Comparison of ENCODE assay signal across 8 cellular contexts in genomic region chr6:26537846-26538571, GRCh38. TPM values are rescaled to one million over a fixed set of nuclear protein-coding genes. Genes with fewer than 3 reads are reported as not detected.
DNase-seq lines count a peak whose midpoint lies in the region; ATAC-seq and TF ChIP-seq lines count a peak whose summit lies in the region.

Gene HMGN4, plus strand, starts transcription at chr6:26538366. Its CDS starts 6,841 bp downstream, at chr6:26545207.

- H3K27ac ChIP-seq in DOHH2 (ENCODE audit: low read depth, low read length) = peak within 1 kb of the TSS; percentile 85
- H3K27ac ChIP-seq in RWPE1 = peak within 1 kb of the TSS; percentile 96

- peak within 1 kb of the TSS; percentile 94 to 97 for H3K27ac Mint-ChIP-seq in natural killer cell treated with Interleukin-12 subunit alpha and Interleukin-12 subunit beta and Interleukin-15 and Interleukin-18, amount 100 ng/mL, for 72 hours
- H3K27ac Mint-ChIP-seq in stimulated activated naive CD8-positive, alpha-beta T cell treated with anti-CD3 and anti-CD28 coated beads, Interleukin-15, amount 100 ng/mL, for 72 hours = peak within 1 kb of the TSS; percentile 97 to 99

- H3K36me3 ChIP-seq in DOHH2 (ENCODE audit: control insufficient read depth, low read length) = peaks cover 33% of the 10 kb centered on the region

- no peaks in the 10 kb centered on the region for H3K27me3 ChIP-seq in DOHH2 (ENCODE audit: control insufficient read depth, low read length)

- peak within 1 kb of the TSS; percentile 92 for H3K4me3 Mint-ChIP-seq in natural killer cell treated with Interleukin-12 subunit alpha and Interleukin-12 subunit beta and Interleukin-15 and Interleukin-18, amount 100 ng/mL, for 72 hours
- peak within 1 kb of the TSS; percentile 92 for H3K4me3 Mint-ChIP-seq in stimulated activated naive CD8-positive, alpha-beta T cell treated with anti-CD3 and anti-CD28 coated beads, Interleukin-15, amount 100 ng/mL, for 72 hours

- peak within 1 kb of the TSS; percentile 95 for H3K4me2 ChIP-seq in DOHH2 (ENCODE audit: low read length)

- H3K27me3 Mint-ChIP-seq in natural killer cell treated with Interleukin-12 subunit alpha and Interleukin-12 subunit beta and Interleukin-15 and Interleukin-18, amount 100 ng/mL, for 72 hours = no peaks in the 10 kb centered on the region
- H3K27me3 Mint-ChIP-seq in stimulated activated naive CD8-positive, alpha-beta T cell treated with anti-CD3 and anti-CD28 coated beads, Interleukin-15, amount 100 ng/mL, for 72 hours = no peaks in the 10 kb centered on the region

- peaks cover 48% of the 10 kb centered on the region for H3K79me2 ChIP-seq in DOHH2 (ENCODE audit: control insufficient read depth, low read length)

- peaks cover 13% of the 10 kb centered on the region for H3K36me3 Mint-ChIP-seq in natural killer cell treated with Interleukin-12 subunit alpha and Interleukin-12 subunit beta and Interleukin-15 and Interleukin-18, amount 100 ng/mL, for 72 hours

- peaks cover 57% of the 10 kb centered on the region for H3K4me1 ChIP-seq in DOHH2 (ENCODE audit: control insufficient read depth, low read length)

- H3K9me2 ChIP-seq in DOHH2 (replicated peaks; ENCODE audit: control insufficient read depth, low read length) = no peaks in the 10 kb centered on the region

- CTCF ChIA-PET in RWPE1 (lab: Yijun Ruan, JAX) = interaction anchor here (0.5 to 1.0 kb wide), 4 partner anchors 27 to 478 kb away, joined by 3 to 4 read pairs (median 4); no protein-coding TSS in a partner anchor

- H4K20me1 ChIP-seq in DOHH2 (ENCODE audit: control insufficient read depth, insufficient read depth, low read depth, low read length) = no peaks in the 10 kb centered on the region

- H3K4me1 Mint-ChIP-seq in natural killer cell treated with Interleukin-12 subunit alpha and Interleukin-12 subunit beta and Interleukin-15 and Interleukin-18, amount 100 ng/mL, for 72 hours (ENCODE audit: low read depth in 2 of 2) = peaks cover 43 to 62% of the 10 kb centered on the region in 2 donors
- H3K4me1 Mint-ChIP-seq in stimulated activated naive CD8-positive, alpha-beta T cell treated with anti-CD3 and anti-CD28 coated beads, Interleukin-15, amount 100 ng/mL, for 72 hours = peaks cover 59% of the 10 kb centered on the region

- ATAC-seq in natural killer cell treated with Interleukin-12 subunit alpha and Interleukin-12 subunit beta and Interleukin-15 and Interleukin-18, amount 100 ng/mL, for 72 hours = peak; percentile 82 to 86
- ATAC-seq in stimulated activated naive CD8-positive, alpha-beta T cell treated with anti-CD3 and anti-CD28 coated beads, Interleukin-15, amount 100 ng/mL, for 72 hours = peak; percentile 75

- peak; percentile 46 for DNase-seq in GOT3 (lab: John Stamatoyannopoulos, UW)
- DNase-seq in LoVo (ENCODE audit: low spot score) = peak; percentile 86
- peak; percentile 88 for DNase-seq in RWPE1 (ENCODE audit: low spot score)
- peak; percentile 49 to 66 for DNase-seq in activated T-helper 1 cell treated with anti-CD3 and anti-CD28 coated beads, Interleukin-2, amount 50 U/mL, for 16 hours (ENCODE audit: low read depth in 1 of 2, low spot score in 1 of 2)
- DNase-seq in fibroblast of mammary gland (ENCODE audit: low read depth) = peak; percentile 90
- peak; percentile 88 for DNase-seq in natural killer cell treated with Interleukin-12 subunit alpha and Interleukin-12 subunit beta and Interleukin-15 and Interleukin-18, amount 100 ng/mL, for 72 hours (ENCODE audit: low spot score)
- peak; percentile 82 to 85 for DNase-seq in stimulated activated naive CD8-positive, alpha-beta T cell treated with anti-CD3 and anti-CD28 coated beads, Interleukin-15, amount 100 ng/mL, for 72 hours

- no peaks in the 10 kb centered on the region for H3K9me3 ChIP-seq in DOHH2 (ENCODE audit: control insufficient read depth, insufficient read depth, low read length)

- POLR2A ChIA-PET in RWPE1 (lab: Yijun Ruan, JAX; ENCODE audit: low non-redundant PET) = no interaction called here

- H3K4me3 ChIP-seq in DOHH2 (ENCODE audit: low read length) (peak within 1 kb of the TSS; percentile 83), fibroblast of mammary gland (ENCODE audit: control insufficient read depth, low read depth, low read length) (peak within 1 kb of the TSS; percentile 92)

- H3K9me3 Mint-ChIP-seq in natural killer cell treated with Interleukin-12 subunit alpha and Interleukin-12 subunit beta and Interleukin-15 and Interleukin-18, amount 100 ng/mL, for 72 hours = no peaks in the 10 kb centered on the region
- no peaks in the 10 kb centered on the region for H3K9me3 Mint-ChIP-seq in stimulated activated naive CD8-positive, alpha-beta T cell treated with anti-CD3 and anti-CD28 coated beads, Interleukin-15, amount 100 ng/mL, for 72 hours

- TF ChIP-seq CTCF in DOHH2 (IDR thresholded peaks at IDR 0.05; ENCODE audit: low read depth, low read length, poor library complexity, severe bottlenecking) (no peak), RWPE1 (conservative IDR thresholded peaks at IDR 0.05; ENCODE audit: low read depth) (no peak), fibroblast of mammary gland (conservative IDR thresholded peaks at IDR 0.05; ENCODE audit: control insufficient read depth, insufficient read depth, low read depth, low read length) (no peak)

- peaks cover 24% of the 10 kb centered on the region for H3F3A ChIP-seq in DOHH2 (ENCODE audit: control insufficient read depth, insufficient read depth)

RNA-seq across cellular contexts. Expression of gene HMGN4, which starts in this region (rescaled TPM):
- 10 to 100 TPM; 79.8 to 91.9 TPM for total RNA-seq in natural killer cell treated with Interleukin-12 subunit alpha and Interleukin-12 subunit beta and Interleukin-15 and Interleukin-18, amount 100 ng/mL, for 72 hours

Comparison
In these comparisons a context has a peak if more than half of its experiments do, and no peak if none do; other contexts are left out.
1. Peak in every context shown above with its lines: DNase-seq, ATAC-seq, H3K4me3 ChIP-seq and H3K27ac ChIP-seq.